In genomic region chr4:37971202-37971601, GRCh38 we compare ENCODE assay signal across 20 cellular contexts. TPM values are rescaled to one million over a fixed set of nuclear protein-coding genes. Genes with fewer than 3 reads are reported as not detected.
DNase-seq lines count a peak whose midpoint lies in the region; ATAC-seq and TF ChIP-seq lines count a peak whose summit lies in the region.
"Had no signal": no experiment of that assay in that cellular context is flagged by ENCODE, and none has a peak within 500 bp of the region (broad histone marks: within the 10 kb centered on the region; RNA-seq: fewer than 3 reads in every experiment).

No MANE protein-coding gene starts in this region.

- H2BK120ac ChIP-seq in trophoblast cell (ENCODE audit: insufficient read depth, low read length, poor library complexity): no peak overlapping the region

- H2BK5ac ChIP-seq in trophoblast cell (ENCODE audit: low read depth, low read length, poor library complexity): no peak overlapping the region

- H3K27me3 ChIP-seq in ascending aorta: no peaks in the 10 kb centered on the region
- H3K27me3 ChIP-seq in stomach: no peaks in the 10 kb centered on the region
- H3K27me3 ChIP-seq in trophoblast cell (ENCODE audit: insufficient read depth, low read length): no peaks in the 10 kb centered on the region
- H3K27me3 ChIP-seq: BE2C had no signal

- H3K9me3 ChIP-seq in ascending aorta (no peaks in the 10 kb centered on the region), stomach (no peaks in the 10 kb centered on the region), trophoblast cell (ENCODE audit: insufficient read depth, low read depth, low read length) (peaks cover 1% of the 10 kb centered on the region)
- H3K9me3 ChIP-seq: A549, BE2C, HAP-1 had no signal

- CTCF ChIA-PET in MCF 10A (lab: Yijun Ruan, JAX): interaction anchor here (0.6 to 2.2 kb wide), 3 partner anchors 64 to 966 kb away, joined by 3 to 6 read pairs (median 5); no protein-coding TSS in a partner anchor

- no peak overlapping the region for H4K8ac ChIP-seq in trophoblast cell (ENCODE audit: low read depth, low read length)

- DNase-seq in CD14-positive monocyte (ENCODE audit: low spot score) (no peak), ascending aorta (ENCODE audit: low spot score in 2 of 2) (no peak), memory B cell (ENCODE audit: low spot score in 2 of 2) (no peak), stomach (no peak), ureter (ENCODE audit: low spot score) (no peak), MCF 10A (ENCODE audit: unreplicated experiment) (no peak), trophoblast cell (no peak), GOT3 (lab: John Stamatoyannopoulos, UW) (no peak)
- DNase-seq: COR-L47, DMS79, NCI-H1092 treated with DMSO at 0.1 percent for 48 hours, NCI-H1436 treated with DMSO at 0.1 percent for 48 hours, NCI-H1930, SIG-M5 had no signal

- H3K9me3 Mint-ChIP-seq in CD14-positive monocyte: peaks cover 0 to 5% (median 3%) of the 10 kb centered on the region in 7 donors
- H3K9me3 Mint-ChIP-seq in memory B cell: peaks cover 3% of the 10 kb centered on the region
- no peaks in the 10 kb centered on the region for H3K9me3 Mint-ChIP-seq in MCF 10A (ENCODE audit: unreplicated experiment)

- no peak overlapping the region for H3K9ac ChIP-seq in trophoblast cell (ENCODE audit: low read length)

- intact Hi-C loops in CD14-positive monocyte (cut with micrococcal nuclease) (loop anchor here (5.0 to 10.0 kb wide), 2 partner anchors 51 to 64 kb away; no protein-coding TSS in a partner anchor), ascending aorta (cut with DNase I) (no loop called here), stomach (cut with DNase I; ENCODE audit: low total_unique reads) (no loop called here), MCF 10A (cut with micrococcal nuclease) (no loop called here)

- H3K23ac ChIP-seq in trophoblast cell (ENCODE audit: low read length): no peak overlapping the region

- H3K4ac ChIP-seq in trophoblast cell (ENCODE audit: low read depth, low read length): no peak overlapping the region

- no peak overlapping the region for H4K12ac ChIP-seq in trophoblast cell (ENCODE audit: low read depth, low read length)

- H3K27me3 Mint-ChIP-seq in CD14-positive monocyte (ENCODE audit: low read depth in 3 of 3) (peaks cover 0 to 3% (median 0%) of the 10 kb centered on the region in 3 donors), memory B cell (no peaks in the 10 kb centered on the region), MCF 10A (ENCODE audit: insufficient read depth, unreplicated experiment) (no peaks in the 10 kb centered on the region)
- H3K27me3 Mint-ChIP-seq: CD4-positive, CD25-positive, alpha-beta regulatory T cell had no signal

- H2AFZ ChIP-seq in trophoblast cell (ENCODE audit: insufficient read depth, low read length, poor library complexity): no peak overlapping the region

- H3K27ac ChIP-seq in ascending aorta (peak overlapping the region; percentile 66 to 74), stomach (peak overlapping the region in 3 of 5 donors; percentile 0 to 56 (median 44)), trophoblast cell (ENCODE audit: low read depth, low read length) (no peak overlapping the region)
- H3K27ac ChIP-seq: A549, RWPE1 had no signal

- no TSS peak for BruUV-seq in MCF 10A (replicated peaks; lab: Mats Ljungman, UMichigan)

- H3K36me3 ChIP-seq in ascending aorta: no peaks in the 10 kb centered on the region
- no peaks in the 10 kb centered on the region for H3K36me3 ChIP-seq in stomach
- no peaks in the 10 kb centered on the region for H3K36me3 ChIP-seq in trophoblast cell (ENCODE audit: control insufficient read depth in 1 of 2, insufficient read depth in 2 of 2, low read length in 2 of 2)
- H3K36me3 ChIP-seq: BE2C, HAP-1 had no signal

- H3K14ac ChIP-seq in trophoblast cell (ENCODE audit: low read length): no peak overlapping the region

- H2BK12ac ChIP-seq in trophoblast cell (ENCODE audit: low read length): no peak overlapping the region

- H3K27ac Mint-ChIP-seq in CD14-positive monocyte: peak overlapping the region in 6 of 7 donors; percentile 56 to 89 (median 67)
- peak overlapping the region; percentile 40 for H3K27ac Mint-ChIP-seq in memory B cell
- H3K27ac Mint-ChIP-seq in MCF 10A (ENCODE audit: low read depth, unreplicated experiment): no peak overlapping the region

- no peak overlapping the region for H3K18ac ChIP-seq in trophoblast cell (ENCODE audit: low read length)

- TF ChIP-seq POLR2A in stomach (IDR thresholded peaks at IDR 0.05): no peak

- H4K91ac ChIP-seq in trophoblast cell (ENCODE audit: low read depth, low read length): no peak overlapping the region

- no peak overlapping the region for H3K4me2 ChIP-seq in trophoblast cell (ENCODE audit: low read length)
- H3K4me2 ChIP-seq: A549 had no signal

- no peak for TF ChIP-seq EP300 in stomach (IDR thresholded peaks at IDR 0.05)

- H3K79me2 ChIP-seq in trophoblast cell (ENCODE audit: control insufficient read depth, insufficient read depth, low read length, poor library complexity): no peaks in the 10 kb centered on the region

- H3K36me3 Mint-ChIP-seq in CD14-positive monocyte (peaks cover 6 to 29% of the 10 kb centered on the region in 2 donors), memory B cell (peaks cover 6% of the 10 kb centered on the region), MCF 10A (ENCODE audit: insufficient read depth, unreplicated experiment) (no peaks in the 10 kb centered on the region)

- no peak overlapping the region for H3K4me3 Mint-ChIP-seq in CD14-positive monocyte
- H3K4me3 Mint-ChIP-seq in memory B cell: no peak overlapping the region
- no peak overlapping the region for H3K4me3 Mint-ChIP-seq in MCF 10A (ENCODE audit: unreplicated experiment)
- H3K4me3 Mint-ChIP-seq: CD4-positive, CD25-positive, alpha-beta regulatory T cell had no signal

- no peak overlapping the region for H2AK5ac ChIP-seq in trophoblast cell (ENCODE audit: low read length)

- H3K4me3 ChIP-seq in ascending aorta (no peak overlapping the region), stomach (no peak overlapping the region), trophoblast cell (ENCODE audit: low read depth, low read length) (no peak overlapping the region)
- H3K4me3 ChIP-seq: A549, HAP-1 had no signal

- H3K79me1 ChIP-seq in trophoblast cell (ENCODE audit: low read length): no peaks in the 10 kb centered on the region

- H3K4me1 ChIP-seq in ascending aorta (peaks cover 0 to 30% of the 10 kb centered on the region in 2 donors), stomach (peaks cover 0 to 31% (median 16%) of the 10 kb centered on the region in 4 donors), trophoblast cell (ENCODE audit: control insufficient read depth in 1 of 2, insufficient read depth in 2 of 2, low read length in 2 of 2) (no peaks in the 10 kb centered on the region)
- H3K4me1 ChIP-seq: A549, BE2C, HAP-1 had no signal

- H3K4me1 Mint-ChIP-seq in CD14-positive monocyte (peaks cover 23% of the 10 kb centered on the region), memory B cell (peaks cover 25% of the 10 kb centered on the region), MCF 10A (ENCODE audit: insufficient read depth, unreplicated experiment) (no peaks in the 10 kb centered on the region)

- POLR2A ChIA-PET in MCF 10A (lab: Yijun Ruan, JAX): interaction anchor here (0.6 to 1.0 kb wide), 2 partner anchors 78 to 145 kb away, joined by 3 to 4 read pairs; no protein-coding TSS in a partner anchor

- no peak for ATAC-seq in memory B cell (ENCODE audit: low read depth)

- no peak for TF ChIP-seq CTCF in CD14-positive monocyte (IDR thresholded peaks at IDR 0.05)
- TF ChIP-seq CTCF in ascending aorta (IDR thresholded peaks at IDR 0.05): no peak
- no peak for TF ChIP-seq CTCF in stomach (IDR thresholded peaks at IDR 0.05)
- TF ChIP-seq CTCF in MCF 10A (IDR thresholded peaks at IDR 0.05; ENCODE audit: unreplicated experiment): no peak

- WGBS in stomach, 5 donors: 82 to 89% (median 87%) methylated on average over 4 of the region's 4 CpGs
- WGBS in trophoblast cell (ENCODE audit: extremely low coverage, insufficient coverage, insufficient read length): no CpG with 5 or more reads among the region's 4 CpGs

RNA-seq across cellular contexts. Expression of gene PTTG2, which starts 11.0 kb away (rescaled TPM):
- not detected for polyA plus RNA-seq in CD14-positive monocyte
- not detected for total RNA-seq in ascending aorta
- 1 to 10 TPM in 2 of 5 donors, not detected in 3; 1.8 to 2.9 TPM for total RNA-seq in stomach
- polyA plus RNA-seq in stomach: not detected
- 7.2 TPM for total RNA-seq in ureter
- total RNA-seq in MCF 10A (2022): not detected in 2 replicates
- not detected in 2 replicates for polyA plus RNA-seq in trophoblast cell (2013)
- total RNA-seq: NCI-H460 had no signal
- polyA plus RNA-seq: A549; CD4-positive, CD25-positive, alpha-beta regulatory T cell had no signal

Comparison
In these comparisons a context has a peak if more than half of its experiments do, and no peak if none do; other contexts are left out.
1. intact Hi-C loops: an anchor here in CD14-positive monocyte (5.0 to 10.0 kb wide); none called in ascending aorta, stomach and MCF 10A.